Comparison of ENCODE assay signal across 32 cellular contexts in genomic region chr4:130760246-130760645, GRCh38.
"Had no signal": no experiment of that assay in that cellular context is flagged by ENCODE, and none has a peak within 500 bp of the region (broad histone marks: within the 10 kb centered on the region; RNA-seq: fewer than 3 reads in every experiment).

No MANE protein-coding gene starts in this region.

- H3K9me3 ChIP-seq: adrenal gland, Peyer's patch, SJSA1 had no signal

- H3K4me3 ChIP-seq: adrenal gland, Peyer's patch, SJSA1 had no signal

- H3K27ac Mint-ChIP-seq: activated CD4-positive, alpha-beta T cell treated with anti-CD3 and anti-CD28 coated beads, Interleukin-2, amount 10 ng/mL, durations not matched to agents 24 days and 14 days; activated CD8-positive, alpha-beta T cell treated with anti-CD3 and anti-CD28 coated beads for 36 hours; activated naive CD4-positive, alpha-beta T cell treated with anti-CD3 and anti-CD28 coated beads, Interleukin-2, amount 50 U/mL, for 24 hours; activated naive CD8-positive, alpha-beta T cell treated with anti-CD3 and anti-CD28 coated beads, Interleukin-2, amount 10 ng/mL, durations not matched to agents 7 days and 5 days; activated T-cell treated with anti-CD3 and anti-CD28 coated beads, Interleukin-2, amount 50 U/mL, for 72 hours; activated T-helper 2 cell treated with anti-CD3 and anti-CD28 coated beads, Interferon-gamma antibody, Interleukin-2, Interleukin-4, amounts not matched to agents 10 μg/mL and 5 μg/mL and 100 μg/mL, durations not matched to agents 14 hours and 24 hours and 36 hours; T-helper 1 cell treated with Interleukin-12 subunit alpha and Interleukin-12 subunit beta and Interleukin-4 antibody, amounts not matched to agents 30 μg/mL and 1 μg/mL, for 36 hours; T-helper 2 cell treated with Interferon-gamma antibody and Interleukin-4, amounts not matched to agents 5 μg/mL and 100 μg/mL, for 36 hours had no signal

- H3K9me3 Mint-ChIP-seq: activated CD4-positive, alpha-beta T cell treated with anti-CD3 and anti-CD28 coated beads, Interleukin-2, amount 10 ng/mL, durations not matched to agents 24 days and 14 days had no signal

- H3K36me3 ChIP-seq: adrenal gland, brain microvascular endothelial cell, Peyer's patch, SJSA1 had no signal

- H3K4me1 ChIP-seq: adrenal gland, Peyer's patch, SJSA1 had no signal

- H3K4me3 Mint-ChIP-seq: activated CD4-positive, alpha-beta T cell treated with anti-CD3 and anti-CD28 coated beads, Interleukin-2, amount 10 ng/mL, durations not matched to agents 24 days and 14 days; activated CD8-positive, alpha-beta T cell treated with anti-CD3 and anti-CD28 coated beads for 36 hours; activated naive CD4-positive, alpha-beta T cell treated with anti-CD3 and anti-CD28 coated beads, Interleukin-2, amount 50 U/mL, for 24 hours; activated naive CD8-positive, alpha-beta T cell treated with anti-CD3 and anti-CD28 coated beads, Interleukin-2, amount 10 ng/mL, durations not matched to agents 7 days and 5 days; activated T-cell treated with anti-CD3 and anti-CD28 coated beads, Interleukin-2, amount 50 U/mL, for 72 hours; T-helper 1 cell treated with Interleukin-12 subunit alpha and Interleukin-12 subunit beta and Interleukin-4 antibody, amounts not matched to agents 30 μg/mL and 1 μg/mL, for 36 hours; T-helper 2 cell treated with Interferon-gamma antibody and Interleukin-4, amounts not matched to agents 5 μg/mL and 100 μg/mL, for 36 hours had no signal

- H3K36me3 Mint-ChIP-seq: activated naive CD4-positive, alpha-beta T cell treated with anti-CD3 and anti-CD28 coated beads, Interleukin-2, amount 50 U/mL, for 24 hours; activated naive CD8-positive, alpha-beta T cell treated with anti-CD3 and anti-CD28 coated beads, Interleukin-2, amount 10 ng/mL, durations not matched to agents 7 days and 5 days had no signal

- DNase-seq: activated CD4-positive, alpha-beta T cell treated with anti-CD3 and anti-CD28 coated beads, Interleukin-2, amount 10 ng/mL, durations not matched to agents 24 days and 14 days; activated CD4-positive, alpha-beta T cell treated with anti-CD3 and anti-CD28 coated beads, Interleukin-2, amount 50 U/mL, for 4 hours; activated CD8-positive, alpha-beta T cell treated with anti-CD3 and anti-CD28 coated beads for 36 hours; activated gamma-delta T cell; activated naive CD4-positive, alpha-beta T cell treated with Interleukin-2 at 50 U/mL for 16 hours; activated naive CD8-positive, alpha-beta T cell treated with anti-CD3 and anti-CD28 coated beads, Interleukin-2, amount 10 ng/mL, durations not matched to agents 7 days and 5 days; activated T-cell treated with anti-CD3 and anti-CD28 coated beads, Interleukin-2, amount 50 U/mL, for 1 hour; activated T-cell treated with anti-CD3 and anti-CD28 coated beads, Interleukin-2, amount 50 U/mL, for 72 hours; adrenal gland; anterior cingulate cortex; brain microvascular endothelial cell; central memory CD4-positive, alpha-beta T cell; Karpas-422; KBM-7; NCI-H1048; NCI-H1105 treated with DMSO at 0.1 percent for 48 hours; NCI-H1436; NCI-H1694; NCI-H1930; NCI-H2081 treated with DMSO at 0.1 percent for 48 hours; NCI-H226; NCI-H446 treated with DMSO at 0.1 percent for 48 hours; NCI-H69; PC-3; Peyer's patch; RPMI8226; SHP77 treated with DMSO at 0.1 percent for 48 hours had no signal

- H3K27ac ChIP-seq: adrenal gland, brain microvascular endothelial cell, Peyer's patch, SJSA1 had no signal

- H3K27me3 Mint-ChIP-seq: activated CD4-positive, alpha-beta T cell treated with anti-CD3 and anti-CD28 coated beads, Interleukin-2, amount 10 ng/mL, durations not matched to agents 24 days and 14 days; activated CD8-positive, alpha-beta T cell treated with anti-CD3 and anti-CD28 coated beads for 36 hours; activated naive CD4-positive, alpha-beta T cell treated with anti-CD3 and anti-CD28 coated beads, Interleukin-2, amount 50 U/mL, for 24 hours; activated naive CD8-positive, alpha-beta T cell treated with anti-CD3 and anti-CD28 coated beads, Interleukin-2, amount 10 ng/mL, durations not matched to agents 7 days and 5 days had no signal

- H3K4me1 Mint-ChIP-seq: activated CD4-positive, alpha-beta T cell treated with anti-CD3 and anti-CD28 coated beads, Interleukin-2, amount 10 ng/mL, durations not matched to agents 24 days and 14 days; activated naive CD4-positive, alpha-beta T cell treated with anti-CD3 and anti-CD28 coated beads, Interleukin-2, amount 50 U/mL, for 24 hours; activated naive CD8-positive, alpha-beta T cell treated with anti-CD3 and anti-CD28 coated beads, Interleukin-2, amount 10 ng/mL, durations not matched to agents 7 days and 5 days had no signal

- H3K27me3 ChIP-seq: adrenal gland, brain microvascular endothelial cell, Peyer's patch, SJSA1 had no signal

- ATAC-seq: activated CD8-positive, alpha-beta T cell treated with anti-CD3 and anti-CD28 coated beads for 36 hours; activated T-cell treated with anti-CD3 and anti-CD28 coated beads, Interleukin-2, amount 50 U/mL, for 72 hours; PC-3 had no signal
